In the genomic region with DNA sequence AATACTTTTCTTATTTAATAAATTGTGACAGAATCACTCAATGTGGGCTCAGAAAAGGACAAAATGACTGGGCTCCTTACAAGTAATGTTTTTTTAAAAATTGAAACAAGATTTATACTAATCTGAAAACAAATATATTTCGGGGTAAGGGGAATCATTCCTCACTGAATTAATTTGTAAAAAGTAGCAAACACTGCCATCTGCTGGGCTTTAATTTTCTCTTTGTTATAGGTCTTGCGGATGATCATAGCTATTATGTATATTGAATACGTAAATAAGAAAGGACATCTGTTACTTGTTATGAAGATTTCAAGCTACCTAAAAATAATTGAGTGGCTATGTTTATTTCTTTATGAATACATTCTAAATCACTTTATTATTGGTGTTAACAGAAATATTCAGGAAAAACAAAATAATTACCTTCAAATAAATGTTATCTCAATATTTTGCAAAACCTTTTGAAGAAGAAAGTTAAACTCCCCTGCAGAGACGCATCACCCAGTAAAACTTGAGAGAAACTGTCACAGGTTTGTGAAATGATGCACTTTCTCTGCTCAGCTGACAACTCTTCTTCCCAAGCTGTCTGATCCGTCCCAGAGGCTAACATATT, we compare ENCODE assay signal across 8 cellular contexts. TPM values are rescaled to one million over a fixed set of nuclear protein-coding genes. Genes with fewer than 3 reads are reported as not detected.
A peak's percentile ranks its signal among the peaks of the same experiment; 100 is the strongest.
DNase-seq lines count a peak whose midpoint lies in the region; ATAC-seq, FAIRE-seq and TF ChIP-seq lines count a peak whose summit lies in the region.

No MANE protein-coding gene starts in this region.

- no peak overlapping the region for H3K27ac ChIP-seq in C4-2B
- peak overlapping the region; percentile 95 for H3K27ac ChIP-seq in keratinocyte (ENCODE audit: control insufficient read depth, insufficient read depth, low read length)
- peak overlapping the region; percentile 80 for H3K27ac ChIP-seq in substantia nigra (ENCODE audit: low read depth, low read length, poor library complexity, severe bottlenecking)

- no peaks in the 10 kb centered on the region for H3K79me2 ChIP-seq in keratinocyte (ENCODE audit: control insufficient read depth, insufficient read depth, low read length)

- H3K4me3 Mint-ChIP-seq in brain, result peak overlapping the region in 4 of 5 experiments; percentile 50 to 63 (median 58)

- H3K9me3 Mint-ChIP-seq in brain, result no peaks in the 10 kb centered on the region

- H3K4me1 ChIP-seq in keratinocyte (ENCODE audit: control insufficient read depth, extremely low read depth, insufficient read depth, low read length), result peaks cover 16% of the 10 kb centered on the region

- dilution Hi-C loops in keratinocyte (cut with MboI; ENCODE audit: extremely low pct_ligation_motif_present, low sequenced_read_pairs), result no loop called here

- H3K27ac Mint-ChIP-seq in brain, result peak overlapping the region; percentile 57 to 83 (median 77)

- no peaks in the 10 kb centered on the region for H3K36me3 Mint-ChIP-seq in brain

- peak overlapping the region; percentile 93 for H2AFZ ChIP-seq in keratinocyte (ENCODE audit: control insufficient read depth, low read length)

- peak overlapping the region; percentile 98 for H3K4me2 ChIP-seq in keratinocyte (ENCODE audit: control insufficient read depth, extremely low read depth, insufficient read depth, low read depth, low read length)

- peaks cover 37% of the 10 kb centered on the region for H3K4me1 Mint-ChIP-seq in brain

- DNase-seq in H7 (peak; percentile 52), NCI-H524 (lab: John Stamatoyannopoulos, UW) (peak; percentile 31 to 76), keratinocyte (ENCODE audit: low read depth, low spot score) (no peak), substantia nigra (lab: John Stamatoyannopoulos, UW) (peak in 3 of 49 donors; percentile 7 to 52 (median 29)), epidermal melanocyte (ENCODE audit: insufficient read length, low spot score) (no peak)

- TF ChIP-seq CTCF in C4-2B (conservative IDR thresholded peaks at IDR 0.05) (peak; percentile 65), brain (conservative IDR thresholded peaks at IDR 0.05) (peak; percentile 84), keratinocyte (optimal IDR thresholded peaks at IDR 0.05 in 1 of 3, IDR thresholded peaks at IDR 0.05 in 1 of 3, conservative IDR thresholded peaks at IDR 0.05 in 1 of 3; ENCODE audit: extremely low read depth in 1 of 3, insufficient read depth in 2 of 3, low read length in 3 of 3) (peak in 1 of 3 experiments; percentile 31)

- no peaks in the 10 kb centered on the region for H3K9me1 ChIP-seq in keratinocyte (ENCODE audit: control insufficient read depth, extremely low read depth, insufficient read depth, low read length)

- no peaks in the 10 kb centered on the region for H3K9me3 ChIP-seq in keratinocyte (ENCODE audit: control insufficient read depth, low read depth, low read length)

- ATAC-seq in HG03175 (IDR thresholded peaks at IDR 0.05; ENCODE audit: unreplicated experiment), result no peak

- no peak overlapping the region for H3K4me3 ChIP-seq in H7 (ENCODE audit: insufficient read depth, low read depth, low read length)
- H3K4me3 ChIP-seq in keratinocyte (ENCODE audit: control insufficient read depth in 2 of 3, extremely low read depth in 1 of 3, insufficient read depth in 2 of 3, low read depth in 1 of 3, low read length in 3 of 3), result peak overlapping the region; percentile 1 to 73 (median 66)

- no peaks in the 10 kb centered on the region for H4K20me1 ChIP-seq in keratinocyte (ENCODE audit: control insufficient read depth, extremely low read depth, insufficient read depth, low read length)

- peak overlapping the region; percentile 84 for H3K9ac ChIP-seq in keratinocyte (ENCODE audit: control insufficient read depth, extremely low read depth, insufficient read depth, low read length)

- H3K36me3 ChIP-seq in H7 (replicated peaks; ENCODE audit: control insufficient read depth, insufficient read depth, low read length), result no peaks in the 10 kb centered on the region
- no peaks in the 10 kb centered on the region for H3K36me3 ChIP-seq in keratinocyte (ENCODE audit: control insufficient read depth in 2 of 2, extremely low read depth in 1 of 2, insufficient read depth in 2 of 2, low read length in 2 of 2)

- no peaks in the 10 kb centered on the region for H3K27me3 Mint-ChIP-seq in brain

- FAIRE-seq in keratinocyte (lab: Jason Lieb, UNC), result peak; percentile 9

- H3K27me3 ChIP-seq in H7 (ENCODE audit: control insufficient read depth, insufficient read depth, low read length) (no peaks in the 10 kb centered on the region), keratinocyte (ENCODE audit: control insufficient read depth, extremely low read depth, insufficient read depth, low read length) (no peaks in the 10 kb centered on the region)

RNA-seq across cellular contexts. Expression of a gene that starts 17.8 kb away (rescaled TPM):
- 0.04 and 0.07 TPM in 2 replicates for total RNA-seq in H7 (2014; rRNA removed; shearing (Covaris generic))
- 3.6 TPM for polyA plus RNA-seq in brain (ENCODE audit: insufficient read depth, low read depth, low replicate concordance)
- polyA plus RNA-seq in keratinocyte, result 1.0 to 1.1 TPM (median 1.0 TPM) in 3 replicates
- polyA plus RNA-seq in keratinocyte (2011; ENCODE audit: low read depth), result 0.72 TPM
- polyA plus RNA-seq in keratinocyte (2011; cell fraction: cytosol; rRNA removed), result 1.2 TPM in 2 replicates
- polyA plus RNA-seq in keratinocyte (2011; cell fraction: nucleus; rRNA removed), result 1.1 and 1.7 TPM in 2 replicates
- polyA plus RNA-seq in keratinocyte (2012; ENCODE audit: low replicate concordance), result 0.44 and 0.56 TPM in 2 replicates
- polyA minus RNA-seq in keratinocyte, result 0.95 to 1.2 TPM (median 1.1 TPM) in 3 replicates
- 0.58 TPM for polyA minus RNA-seq in keratinocyte (2011; cell fraction: cytosol; rRNA and poly(A)+ RNA removed)
- 1.3 and 1.6 TPM in 2 replicates for polyA minus RNA-seq in keratinocyte (2011; cell fraction: nucleus; rRNA and poly(A)+ RNA removed)

Comparison
In these comparisons a context has a peak if more than half of its experiments do, and no peak if none do; other contexts are left out.
1. DNase-seq: peak in H7 (single experiment) and NCI-H524 (2 of 2); none in keratinocyte (single experiment) and epidermal melanocyte (single experiment).